In genomic region chr5:32489791-32490581, GRCh38 we compare ENCODE assay signal across 8 cellular contexts. TPM values are rescaled to one million over a fixed set of nuclear protein-coding genes. Genes with fewer than 3 reads are reported as not detected.
A peak's percentile ranks its signal among the peaks of the same experiment; 100 is the strongest.
DNase-seq lines count a peak whose midpoint lies in the region; ATAC-seq and TF ChIP-seq lines count a peak whose summit lies in the region.

No MANE protein-coding gene starts in this region.

- H3K4me2 ChIP-seq in MM.1S (ENCODE audit: low read depth, low read length) (no peak overlapping the region), osteoblast (ENCODE audit: insufficient read depth, low read length) (peak overlapping the region; percentile 74)

- no peak overlapping the region for H3K9ac ChIP-seq in MM.1S (ENCODE audit: low read length)

- peak; percentile 73 for DNase-seq in MM.1S
- DNase-seq in SHP77 treated with DMSO at 0.1 percent for 48 hours (lab: John Stamatoyannopoulos, UW): peak; percentile 97
- DNase-seq in activated effector memory CD4-positive, alpha-beta T cell treated with Interleukin-2 at 50 U/mL for 16 hours: peak; percentile 40
- peak; percentile 34 for DNase-seq in foreskin melanocyte
- DNase-seq in osteoblast (ENCODE audit: insufficient read length, low spot score, missing footprints): peak; percentile 86
- DNase-seq in thoracic aorta (ENCODE audit: low spot score): no peak

- ATAC-seq in thoracic aorta (ENCODE audit: insufficient number of reproducible peaks, low FRiP score, low read depth) (peak; percentile 56), GM19467 (IDR thresholded peaks at IDR 0.05; ENCODE audit: unreplicated experiment) (no peak)

- no peaks in the 10 kb centered on the region for H3F3A ChIP-seq in MM.1S (ENCODE audit: insufficient read depth, low read length)

- H3K9me2 ChIP-seq in MM.1S (replicated peaks; ENCODE audit: insufficient read depth, low read length): no peaks in the 10 kb centered on the region

- H3K36me3 ChIP-seq in MM.1S (replicated peaks; ENCODE audit: insufficient read depth, low read length) (no peaks in the 10 kb centered on the region), osteoblast (ENCODE audit: insufficient read depth, low read length) (no peaks in the 10 kb centered on the region), thoracic aorta (no peaks in the 10 kb centered on the region)

- H3K27ac ChIP-seq in MM.1S (ENCODE audit: low read length): no peak overlapping the region
- no peak overlapping the region for H3K27ac ChIP-seq in osteoblast (ENCODE audit: low read depth, low read length)
- no peak overlapping the region for H3K27ac ChIP-seq in thoracic aorta

- H3K9me3 ChIP-seq in MM.1S (replicated peaks; ENCODE audit: insufficient read depth, low read length): no peaks in the 10 kb centered on the region
- H3K9me3 ChIP-seq in osteoblast (ENCODE audit: low read depth, low read length): no peaks in the 10 kb centered on the region
- no peaks in the 10 kb centered on the region for H3K9me3 ChIP-seq in thoracic aorta

- H4K20me1 ChIP-seq in MM.1S (ENCODE audit: insufficient read depth, low read length): no peaks in the 10 kb centered on the region
- no peaks in the 10 kb centered on the region for H4K20me1 ChIP-seq in osteoblast (ENCODE audit: insufficient read depth, low read length)

- 0 out of 2 replicates have a peak, but pooled peaks cover 7% of the 10 kb centered on the region for H3K4me1 ChIP-seq in MM.1S (ENCODE audit: low read length)
- H3K4me1 ChIP-seq in osteoblast (ENCODE audit: insufficient read depth, low read length): peaks cover 8% of the 10 kb centered on the region
- peaks cover 0 to 11% of the 10 kb centered on the region in 2 donors for H3K4me1 ChIP-seq in thoracic aorta (ENCODE audit: control insufficient read depth in 1 of 2, low read depth in 2 of 2)

- H3K4me3 ChIP-seq in MM.1S (ENCODE audit: low read length) (no peak overlapping the region), osteoblast (ENCODE audit: insufficient read depth, low read length) (peak overlapping the region; percentile 40), thoracic aorta (peak overlapping the region; percentile 35)

- H2AFZ ChIP-seq in MM.1S (ENCODE audit: low read length) (no peak overlapping the region), osteoblast (ENCODE audit: low read length) (peak overlapping the region; percentile 31)

- H3K79me2 ChIP-seq in MM.1S (ENCODE audit: low read length) (no peaks in the 10 kb centered on the region), osteoblast (ENCODE audit: insufficient read depth, low read length) (no peaks in the 10 kb centered on the region)

- peak; percentile 68 for TF ChIP-seq CTCF in GM12873 (IDR thresholded peaks at IDR 0.05; ENCODE audit: insufficient read depth, low read depth, low read length, missing control alignments)
- TF ChIP-seq CTCF in MM.1S (IDR thresholded peaks at IDR 0.05; ENCODE audit: low read length): peak; percentile 78
- TF ChIP-seq CTCF in osteoblast (IDR thresholded peaks at IDR 0.05; ENCODE audit: extremely low read depth, low read depth, low read length): peak; percentile 80
- TF ChIP-seq CTCF in thoracic aorta (IDR thresholded peaks at IDR 0.05): peak; percentile 86

- H3K27me3 ChIP-seq in MM.1S (replicated peaks; ENCODE audit: insufficient read depth, low read length) (no peaks in the 10 kb centered on the region), osteoblast (ENCODE audit: insufficient read depth, low read length) (no peaks in the 10 kb centered on the region), thoracic aorta (replicated peaks; ENCODE audit: insufficient read depth) (no peaks in the 10 kb centered on the region)

RNA-seq across cellular contexts. Expression of gene ZFR, which starts 45.4 kb away (rescaled TPM):
- total RNA-seq in osteoblast (80.7 and 86.1 TPM in 2 replicates), thoracic aorta (10 to 100 TPM; 54.2 to 78.6 TPM)
